Comparison of ENCODE assay signal across 1 cellular context in the genomic region with DNA sequence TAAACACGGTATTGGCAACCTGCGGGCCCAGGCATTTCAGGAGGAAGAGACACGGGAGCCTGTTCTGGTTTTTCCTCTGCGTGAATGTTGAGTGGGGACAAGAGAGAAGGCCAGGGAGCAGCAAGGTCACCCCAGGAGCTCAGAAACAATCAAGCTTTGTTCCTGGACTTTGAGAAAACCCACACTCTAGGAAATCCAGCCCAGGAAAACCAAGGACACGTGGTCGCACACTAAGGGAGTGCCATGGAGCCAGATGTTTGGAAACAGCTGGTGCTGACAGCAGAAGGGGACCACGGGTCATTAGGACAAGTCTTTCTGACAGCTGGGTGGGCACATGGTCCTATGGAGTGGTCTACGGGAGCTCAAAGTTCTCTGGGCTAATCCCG.
TF ChIP-seq lines count a peak whose summit lies in the region.

No MANE protein-coding gene starts in this region.

TF ChIP-seq in HepG2, 621 proteins besides CTCF, POLR2A, EP300 and RAD21 (continued from another document and continues in another):
- TF ChIP-seq, protein P1, sequence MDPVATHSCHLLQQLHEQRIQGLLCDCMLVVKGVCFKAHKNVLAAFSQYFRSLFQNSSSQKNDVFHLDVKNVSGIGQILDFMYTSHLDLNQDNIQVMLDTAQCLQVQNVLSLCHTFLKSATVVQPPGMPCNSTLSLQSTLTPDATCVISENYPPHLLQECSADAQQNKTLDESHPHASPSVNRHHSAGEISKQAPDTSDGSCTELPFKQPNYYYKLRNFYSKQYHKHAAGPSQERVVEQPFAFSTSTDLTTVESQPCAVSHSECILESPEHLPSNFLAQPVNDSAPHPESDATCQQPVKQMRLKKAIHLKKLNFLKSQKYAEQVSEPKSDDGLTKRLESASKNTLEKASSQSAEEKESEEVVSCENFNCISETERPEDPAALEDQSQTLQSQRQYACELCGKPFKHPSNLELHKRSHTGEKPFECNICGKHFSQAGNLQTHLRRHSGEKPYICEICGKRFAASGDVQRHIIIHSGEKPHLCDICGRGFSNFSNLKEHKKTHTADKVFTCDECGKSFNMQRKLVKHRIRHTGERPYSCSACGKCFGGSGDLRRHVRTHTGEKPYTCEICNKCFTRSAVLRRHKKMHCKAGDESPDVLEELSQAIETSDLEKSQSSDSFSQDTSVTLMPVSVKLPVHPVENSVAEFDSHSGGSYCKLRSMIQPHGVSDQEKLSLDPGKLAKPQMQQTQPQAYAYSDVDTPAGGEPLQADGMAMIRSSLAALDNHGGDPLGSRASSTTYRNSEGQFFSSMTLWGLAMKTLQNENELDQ (CRISPR knock-in tag; IDR thresholded peaks at IDR 0.05; ENCODE audit: borderline replicate concordance): no peak
- TF ChIP-seq ZSCAN20 (CRISPR knock-in tag; IDR thresholded peaks at IDR 0.05; ENCODE audit: borderline replicate concordance) (no peak), ZNF879 (CRISPR knock-in tag; IDR thresholded peaks at IDR 0.05) (no peak), MYC (CRISPR knock-in tag; IDR thresholded peaks at IDR 0.05; ENCODE audit: borderline replicate concordance) (peak; percentile 83), FOSL1 (CRISPR knock-in tag; IDR thresholded peaks at IDR 0.05; ENCODE audit: borderline replicate concordance) (no peak), ZNF556 (CRISPR knock-in tag; IDR thresholded peaks at IDR 0.05; ENCODE audit: borderline replicate concordance) (no peak), SOX13 (IDR thresholded peaks at IDR 0.05) (peak; percentile 71), SOX13 (CRISPR knock-in tag; conservative IDR thresholded peaks at IDR 0.05 in 1 of 2, IDR thresholded peaks at IDR 0.05 in 1 of 2) (peak in 1 of 2 experiments; percentile 91; a peak in 2 of 4 replicates), MED1 (CRISPR knock-in tag; IDR thresholded peaks at IDR 0.05) (peak; percentile 83), TARDBP (CRISPR knock-in tag; IDR thresholded peaks at IDR 0.05) (peak; percentile 45), ETV6 (CRISPR knock-in tag; conservative IDR thresholded peaks at IDR 0.05) (no peak; the same call in 1 of the 2 replicates), KLF9 (CRISPR knock-in tag; IDR thresholded peaks at IDR 0.05; ENCODE audit: low read depth) (no peak), ZNF607 (CRISPR knock-in tag; IDR thresholded peaks at IDR 0.05; ENCODE audit: borderline replicate concordance) (no peak), STAT5B (CRISPR knock-in tag; IDR thresholded peaks at IDR 0.05) (no peak), REPIN1 (CRISPR knock-in tag; IDR thresholded peaks at IDR 0.05; ENCODE audit: borderline replicate concordance, low read depth) (peak; percentile 62; the same call in 1 of the 2 replicates), HMG20A (CRISPR knock-in tag; IDR thresholded peaks at IDR 0.05; ENCODE audit: borderline replicate concordance) (peak; percentile 71; the same call in 1 of the 2 replicates), MATR3 (CRISPR knock-in tag; IDR thresholded peaks at IDR 0.05) (no peak), TGIF2 (CRISPR knock-in tag; IDR thresholded peaks at IDR 0.05) (peak; percentile 100), ZNF263 (CRISPR knock-in tag; IDR thresholded peaks at IDR 0.05) (no peak), NFE2L1 (CRISPR knock-in tag; IDR thresholded peaks at IDR 0.05; ENCODE audit: borderline replicate concordance) (no peak), ZNF547 (CRISPR knock-in tag; IDR thresholded peaks at IDR 0.05) (no peak), ZNF326 (CRISPR knock-in tag; IDR thresholded peaks at IDR 0.05; ENCODE audit: borderline replicate concordance) (no peak), EEA1 (CRISPR knock-in tag; IDR thresholded peaks at IDR 0.05; ENCODE audit: borderline replicate concordance) (no peak), ZNF260 (CRISPR knock-in tag; IDR thresholded peaks at IDR 0.05; ENCODE audit: borderline replicate concordance, low read depth) (no peak), PHB2 (IDR thresholded peaks at IDR 0.05; ENCODE audit: partially characterized antibody) (no peak), RARG (CRISPR knock-in tag; IDR thresholded peaks at IDR 0.05; ENCODE audit: low read depth) (no peak), FIP1L1 (IDR thresholded peaks at IDR 0.05; ENCODE audit: borderline replicate concordance, insufficient read depth, low read depth, low read length) (no peak), SIN3B (IDR thresholded peaks at IDR 0.05; ENCODE audit: low read length) (no peak), CCDC6 (CRISPR knock-in tag; IDR thresholded peaks at IDR 0.05) (no peak), RARA (CRISPR knock-in tag; IDR thresholded peaks at IDR 0.05) (peak; percentile 83)
- TF ChIP-seq, protein P2, sequence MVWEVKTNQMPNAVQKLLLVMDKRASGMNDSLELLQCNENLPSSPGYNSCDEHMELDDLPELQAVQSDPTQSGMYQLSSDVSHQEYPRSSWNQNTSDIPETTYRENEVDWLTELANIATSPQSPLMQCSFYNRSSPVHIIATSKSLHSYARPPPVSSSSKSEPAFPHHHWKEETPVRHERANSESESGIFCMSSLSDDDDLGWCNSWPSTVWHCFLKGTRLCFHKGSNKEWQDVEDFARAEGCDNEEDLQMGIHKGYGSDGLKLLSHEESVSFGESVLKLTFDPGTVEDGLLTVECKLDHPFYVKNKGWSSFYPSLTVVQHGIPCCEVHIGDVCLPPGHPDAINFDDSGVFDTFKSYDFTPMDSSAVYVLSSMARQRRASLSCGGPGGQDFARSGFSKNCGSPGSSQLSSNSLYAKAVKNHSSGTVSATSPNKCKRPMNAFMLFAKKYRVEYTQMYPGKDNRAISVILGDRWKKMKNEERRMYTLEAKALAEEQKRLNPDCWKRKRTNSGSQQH (CRISPR knock-in tag; IDR thresholded peaks at IDR 0.05; ENCODE audit: low read depth): peak; percentile 56; the same call in 1 of the 2 replicates
- TF ChIP-seq, protein P3, sequence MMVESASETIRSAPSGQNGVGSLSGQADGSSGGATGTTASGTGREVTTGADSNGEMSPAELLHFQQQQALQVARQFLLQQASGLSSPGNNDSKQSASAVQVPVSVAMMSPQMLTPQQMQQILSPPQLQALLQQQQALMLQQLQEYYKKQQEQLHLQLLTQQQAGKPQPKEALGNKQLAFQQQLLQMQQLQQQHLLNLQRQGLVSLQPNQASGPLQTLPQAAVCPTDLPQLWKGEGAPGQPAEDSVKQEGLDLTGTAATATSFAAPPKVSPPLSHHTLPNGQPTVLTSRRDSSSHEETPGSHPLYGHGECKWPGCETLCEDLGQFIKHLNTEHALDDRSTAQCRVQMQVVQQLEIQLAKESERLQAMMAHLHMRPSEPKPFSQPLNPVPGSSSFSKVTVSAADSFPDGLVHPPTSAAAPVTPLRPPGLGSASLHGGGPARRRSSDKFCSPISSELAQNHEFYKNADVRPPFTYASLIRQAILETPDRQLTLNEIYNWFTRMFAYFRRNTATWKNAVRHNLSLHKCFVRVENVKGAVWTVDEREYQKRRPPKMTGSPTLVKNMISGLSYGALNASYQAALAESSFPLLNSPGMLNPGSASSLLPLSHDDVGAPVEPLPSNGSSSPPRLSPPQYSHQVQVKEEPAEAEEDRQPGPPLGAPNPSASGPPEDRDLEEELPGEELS (CRISPR knock-in tag; IDR thresholded peaks at IDR 0.05): peak; percentile 75
- TF ChIP-seq, protein P4, sequence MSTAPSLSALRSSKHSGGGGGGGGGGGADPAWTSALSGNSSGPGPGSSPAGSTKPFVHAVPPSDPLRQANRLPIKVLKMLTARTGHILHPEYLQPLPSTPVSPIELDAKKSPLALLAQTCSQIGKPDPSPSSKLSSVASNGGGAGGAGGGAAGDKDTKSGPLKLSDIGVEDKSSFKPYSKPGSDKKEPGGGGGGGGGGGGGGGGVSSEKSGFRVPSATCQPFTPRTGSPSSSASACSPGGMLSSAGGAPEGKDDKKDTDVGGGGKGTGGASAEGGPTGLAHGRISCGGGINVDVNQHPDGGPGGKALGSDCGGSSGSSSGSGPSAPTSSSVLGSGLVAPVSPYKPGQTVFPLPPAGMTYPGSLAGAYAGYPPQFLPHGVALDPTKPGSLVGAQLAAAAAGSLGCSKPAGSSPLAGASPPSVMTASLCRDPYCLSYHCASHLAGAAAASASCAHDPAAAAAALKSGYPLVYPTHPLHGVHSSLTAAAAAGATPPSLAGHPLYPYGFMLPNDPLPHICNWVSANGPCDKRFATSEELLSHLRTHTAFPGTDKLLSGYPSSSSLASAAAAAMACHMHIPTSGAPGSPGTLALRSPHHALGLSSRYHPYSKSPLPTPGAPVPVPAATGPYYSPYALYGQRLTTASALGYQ (CRISPR knock-in tag; IDR thresholded peaks at IDR 0.05): 0 out of 2 replicates have a peak, but pooled peaks have one; percentile 41
- TF ChIP-seq, protein P5, sequence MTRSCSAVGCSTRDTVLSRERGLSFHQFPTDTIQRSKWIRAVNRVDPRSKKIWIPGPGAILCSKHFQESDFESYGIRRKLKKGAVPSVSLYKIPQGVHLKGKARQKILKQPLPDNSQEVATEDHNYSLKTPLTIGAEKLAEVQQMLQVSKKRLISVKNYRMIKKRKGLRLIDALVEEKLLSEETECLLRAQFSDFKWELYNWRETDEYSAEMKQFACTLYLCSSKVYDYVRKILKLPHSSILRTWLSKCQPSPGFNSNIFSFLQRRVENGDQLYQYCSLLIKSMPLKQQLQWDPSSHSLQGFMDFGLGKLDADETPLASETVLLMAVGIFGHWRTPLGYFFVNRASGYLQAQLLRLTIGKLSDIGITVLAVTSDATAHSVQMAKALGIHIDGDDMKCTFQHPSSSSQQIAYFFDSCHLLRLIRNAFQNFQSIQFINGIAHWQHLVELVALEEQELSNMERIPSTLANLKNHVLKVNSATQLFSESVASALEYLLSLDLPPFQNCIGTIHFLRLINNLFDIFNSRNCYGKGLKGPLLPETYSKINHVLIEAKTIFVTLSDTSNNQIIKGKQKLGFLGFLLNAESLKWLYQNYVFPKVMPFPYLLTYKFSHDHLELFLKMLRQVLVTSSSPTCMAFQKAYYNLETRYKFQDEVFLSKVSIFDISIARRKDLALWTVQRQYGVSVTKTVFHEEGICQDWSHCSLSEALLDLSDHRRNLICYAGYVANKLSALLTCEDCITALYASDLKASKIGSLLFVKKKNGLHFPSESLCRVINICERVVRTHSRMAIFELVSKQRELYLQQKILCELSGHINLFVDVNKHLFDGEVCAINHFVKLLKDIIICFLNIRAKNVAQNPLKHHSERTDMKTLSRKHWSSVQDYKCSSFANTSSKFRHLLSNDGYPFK (CRISPR knock-in tag; IDR thresholded peaks at IDR 0.05; ENCODE audit: borderline replicate concordance): no peak
- TF ChIP-seq, protein P6, sequence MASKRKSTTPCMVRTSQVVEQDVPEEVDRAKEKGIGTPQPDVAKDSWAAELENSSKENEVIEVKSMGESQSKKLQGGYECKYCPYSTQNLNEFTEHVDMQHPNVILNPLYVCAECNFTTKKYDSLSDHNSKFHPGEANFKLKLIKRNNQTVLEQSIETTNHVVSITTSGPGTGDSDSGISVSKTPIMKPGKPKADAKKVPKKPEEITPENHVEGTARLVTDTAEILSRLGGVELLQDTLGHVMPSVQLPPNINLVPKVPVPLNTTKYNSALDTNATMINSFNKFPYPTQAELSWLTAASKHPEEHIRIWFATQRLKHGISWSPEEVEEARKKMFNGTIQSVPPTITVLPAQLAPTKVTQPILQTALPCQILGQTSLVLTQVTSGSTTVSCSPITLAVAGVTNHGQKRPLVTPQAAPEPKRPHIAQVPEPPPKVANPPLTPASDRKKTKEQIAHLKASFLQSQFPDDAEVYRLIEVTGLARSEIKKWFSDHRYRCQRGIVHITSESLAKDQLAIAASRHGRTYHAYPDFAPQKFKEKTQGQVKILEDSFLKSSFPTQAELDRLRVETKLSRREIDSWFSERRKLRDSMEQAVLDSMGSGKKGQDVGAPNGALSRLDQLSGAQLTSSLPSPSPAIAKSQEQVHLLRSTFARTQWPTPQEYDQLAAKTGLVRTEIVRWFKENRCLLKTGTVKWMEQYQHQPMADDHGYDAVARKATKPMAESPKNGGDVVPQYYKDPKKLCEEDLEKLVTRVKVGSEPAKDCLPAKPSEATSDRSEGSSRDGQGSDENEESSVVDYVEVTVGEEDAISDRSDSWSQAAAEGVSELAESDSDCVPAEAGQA (IDR thresholded peaks at IDR 0.05; ENCODE audit: low read depth): 0 out of 2 replicates have a peak, but pooled peaks have one; percentile 7
- TF ChIP-seq, protein P6 (CRISPR knock-in tag; IDR thresholded peaks at IDR 0.05; ENCODE audit: borderline replicate concordance): no peak
- TF ChIP-seq, protein P7, sequence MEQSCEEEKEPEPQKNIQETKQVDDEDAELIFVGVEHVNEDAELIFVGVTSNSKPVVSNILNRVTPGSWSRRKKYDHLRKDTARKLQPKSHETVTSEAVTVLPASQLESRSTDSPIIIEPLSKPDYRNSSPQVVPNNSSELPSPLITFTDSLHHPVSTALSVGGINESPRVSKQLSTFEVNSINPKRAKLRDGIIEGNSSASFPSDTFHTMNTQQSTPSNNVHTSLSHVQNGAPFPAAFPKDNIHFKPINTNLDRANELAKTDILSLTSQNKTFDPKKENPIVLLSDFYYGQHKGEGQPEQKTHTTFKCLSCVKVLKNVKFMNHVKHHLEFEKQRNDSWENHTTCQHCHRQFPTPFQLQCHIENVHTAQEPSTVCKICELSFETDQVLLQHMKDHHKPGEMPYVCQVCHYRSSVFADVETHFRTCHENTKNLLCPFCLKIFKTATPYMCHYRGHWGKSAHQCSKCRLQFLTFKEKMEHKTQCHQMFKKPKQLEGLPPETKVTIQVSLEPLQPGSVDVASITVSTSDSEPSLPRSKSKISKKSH (CRISPR knock-in tag; IDR thresholded peaks at IDR 0.05; ENCODE audit: borderline replicate concordance): no peak
- TF ChIP-seq, protein P8, sequence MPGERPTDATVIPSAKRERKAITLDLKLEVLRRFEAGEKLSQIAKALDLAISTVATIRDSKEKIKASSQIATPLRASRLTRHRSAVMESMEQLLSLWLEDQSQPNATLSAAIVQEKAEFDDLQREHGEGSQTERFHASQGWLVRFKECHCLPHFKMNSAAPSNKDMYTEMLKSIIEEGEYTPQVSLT (CRISPR knock-in tag; IDR thresholded peaks at IDR 0.05; ENCODE audit: borderline replicate concordance, low read depth): no peak
- TF ChIP-seq, protein P9, sequence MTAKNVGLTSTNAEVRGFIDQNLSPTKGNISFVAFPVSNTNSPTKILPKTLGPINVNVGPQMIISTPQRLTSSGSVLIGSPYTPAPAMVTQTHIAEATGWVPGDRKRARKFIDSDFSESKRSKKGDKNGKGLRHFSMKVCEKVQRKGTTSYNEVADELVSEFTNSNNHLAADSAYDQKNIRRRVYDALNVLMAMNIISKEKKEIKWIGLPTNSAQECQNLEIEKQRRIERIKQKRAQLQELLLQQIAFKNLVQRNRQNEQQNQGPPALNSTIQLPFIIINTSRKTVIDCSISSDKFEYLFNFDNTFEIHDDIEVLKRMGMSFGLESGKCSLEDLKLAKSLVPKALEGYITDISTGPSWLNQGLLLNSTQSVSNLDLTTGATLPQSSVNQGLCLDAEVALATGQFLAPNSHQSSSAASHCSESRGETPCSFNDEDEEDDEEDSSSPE (CRISPR knock-in tag; IDR thresholded peaks at IDR 0.05): peak; percentile 12; the same call in 1 of the 2 replicates
